ENCODE assay signal across 1 cellular context in the genomic region with DNA sequence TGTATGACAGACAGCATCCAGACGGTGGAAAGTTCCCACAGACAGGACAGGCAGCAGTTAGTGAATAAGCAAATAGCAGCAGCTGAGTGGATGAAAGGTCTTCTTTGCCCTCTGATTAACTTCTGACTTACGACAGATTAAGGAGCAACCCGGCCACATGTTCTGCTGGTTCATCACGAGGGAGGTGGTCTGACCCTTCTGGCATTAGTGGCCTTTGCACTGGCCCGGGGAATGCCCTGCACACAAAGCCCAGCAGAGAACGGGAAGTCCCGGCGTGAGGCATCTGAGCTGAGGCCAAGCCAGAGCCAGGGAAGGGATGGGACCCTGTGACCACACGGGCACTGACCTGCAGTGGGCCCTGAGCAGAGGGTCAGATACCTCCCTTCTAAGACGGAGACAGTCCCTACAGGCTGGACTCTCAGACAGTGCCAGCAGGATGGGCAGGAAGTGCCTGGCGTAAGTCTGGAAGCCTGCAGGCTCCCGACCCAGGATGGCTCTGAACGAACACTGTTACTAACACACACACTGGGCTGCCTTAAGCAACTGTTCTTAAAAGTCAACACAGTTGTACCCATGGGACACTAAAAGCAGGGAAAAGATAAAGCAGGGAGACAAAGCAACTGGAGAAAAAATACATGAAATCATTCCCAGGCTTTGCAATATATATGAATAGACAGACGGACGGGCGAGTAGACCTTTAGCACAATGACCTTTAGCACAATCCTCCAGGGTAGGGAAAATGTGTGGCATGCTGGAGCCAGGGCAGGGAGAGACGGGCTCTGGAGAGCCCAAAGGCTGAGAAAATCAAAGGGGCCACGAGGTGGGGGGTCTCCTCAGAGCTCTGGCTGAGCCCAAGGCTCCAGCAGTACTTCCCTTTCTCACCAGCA.
TF ChIP-seq lines count a peak whose summit lies in the region.

No MANE protein-coding gene starts in this region.

TF ChIP-seq in HepG2, 621 proteins besides CTCF, POLR2A, EP300 and RAD21 (continued from another document and continues in another):
- TF ChIP-seq, protein P1, sequence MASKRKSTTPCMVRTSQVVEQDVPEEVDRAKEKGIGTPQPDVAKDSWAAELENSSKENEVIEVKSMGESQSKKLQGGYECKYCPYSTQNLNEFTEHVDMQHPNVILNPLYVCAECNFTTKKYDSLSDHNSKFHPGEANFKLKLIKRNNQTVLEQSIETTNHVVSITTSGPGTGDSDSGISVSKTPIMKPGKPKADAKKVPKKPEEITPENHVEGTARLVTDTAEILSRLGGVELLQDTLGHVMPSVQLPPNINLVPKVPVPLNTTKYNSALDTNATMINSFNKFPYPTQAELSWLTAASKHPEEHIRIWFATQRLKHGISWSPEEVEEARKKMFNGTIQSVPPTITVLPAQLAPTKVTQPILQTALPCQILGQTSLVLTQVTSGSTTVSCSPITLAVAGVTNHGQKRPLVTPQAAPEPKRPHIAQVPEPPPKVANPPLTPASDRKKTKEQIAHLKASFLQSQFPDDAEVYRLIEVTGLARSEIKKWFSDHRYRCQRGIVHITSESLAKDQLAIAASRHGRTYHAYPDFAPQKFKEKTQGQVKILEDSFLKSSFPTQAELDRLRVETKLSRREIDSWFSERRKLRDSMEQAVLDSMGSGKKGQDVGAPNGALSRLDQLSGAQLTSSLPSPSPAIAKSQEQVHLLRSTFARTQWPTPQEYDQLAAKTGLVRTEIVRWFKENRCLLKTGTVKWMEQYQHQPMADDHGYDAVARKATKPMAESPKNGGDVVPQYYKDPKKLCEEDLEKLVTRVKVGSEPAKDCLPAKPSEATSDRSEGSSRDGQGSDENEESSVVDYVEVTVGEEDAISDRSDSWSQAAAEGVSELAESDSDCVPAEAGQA (IDR thresholded peaks at IDR 0.05; ENCODE audit: low read depth), result peak; percentile 30; the same call in 1 of the 2 replicates
- TF ChIP-seq, protein P1 (CRISPR knock-in tag; IDR thresholded peaks at IDR 0.05; ENCODE audit: borderline replicate concordance), result no peak
- TF ChIP-seq PLRG1 (conservative IDR thresholded peaks at IDR 0.05) (no peak), RFX3 (CRISPR knock-in tag; IDR thresholded peaks at IDR 0.05) (no peak), ZNF629 (CRISPR knock-in tag; conservative IDR thresholded peaks at IDR 0.05) (peak; percentile 20; the same call in 1 of the 2 replicates), GTF2F1 (IDR thresholded peaks at IDR 0.05; ENCODE audit: low read length) (0 out of 2 replicates have a peak, but pooled peaks have one; percentile 14), KLF15 (CRISPR knock-in tag; IDR thresholded peaks at IDR 0.05; ENCODE audit: borderline replicate concordance) (no peak), NR2F2 (IDR thresholded peaks at IDR 0.05; ENCODE audit: borderline replicate concordance, low read depth) (peak; percentile 46), AHR (CRISPR knock-in tag; IDR thresholded peaks at IDR 0.05) (no peak), ZFP90 (CRISPR knock-in tag; IDR thresholded peaks at IDR 0.05; ENCODE audit: borderline replicate concordance) (no peak), ZNF274 (CRISPR knock-in tag; IDR thresholded peaks at IDR 0.05) (0 out of 2 replicates have a peak, but pooled peaks have one; percentile 46), TGIF2 (CRISPR knock-in tag; IDR thresholded peaks at IDR 0.05) (no peak), ZNF781 (CRISPR knock-in tag; IDR thresholded peaks at IDR 0.05; ENCODE audit: borderline replicate concordance, not compliant biosample characterization) (no peak), MAFF (IDR thresholded peaks at IDR 0.05; ENCODE audit: low read depth, low read length) (peak; percentile 30; the same call in 1 of the 2 replicates), NBN (conservative IDR thresholded peaks at IDR 0.05) (no peak), KLF9 (CRISPR knock-in tag; IDR thresholded peaks at IDR 0.05; ENCODE audit: low read depth) (no peak), SOX13 (IDR thresholded peaks at IDR 0.05) (peak; percentile 37; the same call in 1 of the 2 replicates), SOX13 (CRISPR knock-in tag; conservative IDR thresholded peaks at IDR 0.05 in 1 of 2, IDR thresholded peaks at IDR 0.05 in 1 of 2) (peak in 1 of 2 experiments; percentile 59; a peak in 2 of 4 replicates), PTBP1 (IDR thresholded peaks at IDR 0.05; ENCODE audit: low read depth, low read length, poor library complexity, severe bottlenecking) (no peak), MED1 (CRISPR knock-in tag; IDR thresholded peaks at IDR 0.05) (peak; percentile 57), SKI (IDR thresholded peaks at IDR 0.05; ENCODE audit: partially characterized antibody) (peak; percentile 94), ZNF296 (CRISPR knock-in tag; conservative IDR thresholded peaks at IDR 0.05) (no peak; the same call in 1 of the 2 replicates), TAF1 (CRISPR knock-in tag; IDR thresholded peaks at IDR 0.05) (peak; percentile 52), ZNF496 (CRISPR knock-in tag; IDR thresholded peaks at IDR 0.05; ENCODE audit: insufficient replicate concordance) (no peak), ZKSCAN8 (CRISPR knock-in tag; IDR thresholded peaks at IDR 0.05; ENCODE audit: borderline replicate concordance) (0 out of 2 replicates have a peak, but pooled peaks have one; percentile 21), ZFP36L2 (CRISPR knock-in tag; IDR thresholded peaks at IDR 0.05) (no peak), PITX1 (CRISPR knock-in tag; IDR thresholded peaks at IDR 0.05) (peak; percentile 74), RARA (CRISPR knock-in tag; IDR thresholded peaks at IDR 0.05) (peak; percentile 91), ARNT (IDR thresholded peaks at IDR 0.05) (no peak), DMAP1 (CRISPR knock-in tag; IDR thresholded peaks at IDR 0.05) (peak; percentile 92), NCOA2 (CRISPR knock-in tag; IDR thresholded peaks at IDR 0.05) (peak; percentile 67), ATF7-NPFF (CRISPR knock-in tag; IDR thresholded peaks at IDR 0.05; ENCODE audit: low read depth) (0 out of 2 replicates have a peak, but pooled peaks have one; percentile 56), ZNF20 (CRISPR knock-in tag; IDR thresholded peaks at IDR 0.05) (no peak), GABPA (IDR thresholded peaks at IDR 0.05; ENCODE audit: low read depth, low read length) (no peak), GABPA (CRISPR knock-in tag; IDR thresholded peaks at IDR 0.05; ENCODE audit: low read depth) (no peak), KLF11 (CRISPR knock-in tag; IDR thresholded peaks at IDR 0.05) (0 out of 2 replicates have a peak, but pooled peaks have one; percentile 21), HOXA5 (CRISPR knock-in tag; IDR thresholded peaks at IDR 0.05) (no peak), XRCC5 (optimal IDR thresholded peaks at IDR 0.05; ENCODE audit: low read length) (peak; percentile 41), ZNF383 (CRISPR knock-in tag; IDR thresholded peaks at IDR 0.05; ENCODE audit: borderline replicate concordance) (no peak), HNF4A (CRISPR knock-in tag; IDR thresholded peaks at IDR 0.05) (peak; percentile 95)
- TF ChIP-seq, protein P2, sequence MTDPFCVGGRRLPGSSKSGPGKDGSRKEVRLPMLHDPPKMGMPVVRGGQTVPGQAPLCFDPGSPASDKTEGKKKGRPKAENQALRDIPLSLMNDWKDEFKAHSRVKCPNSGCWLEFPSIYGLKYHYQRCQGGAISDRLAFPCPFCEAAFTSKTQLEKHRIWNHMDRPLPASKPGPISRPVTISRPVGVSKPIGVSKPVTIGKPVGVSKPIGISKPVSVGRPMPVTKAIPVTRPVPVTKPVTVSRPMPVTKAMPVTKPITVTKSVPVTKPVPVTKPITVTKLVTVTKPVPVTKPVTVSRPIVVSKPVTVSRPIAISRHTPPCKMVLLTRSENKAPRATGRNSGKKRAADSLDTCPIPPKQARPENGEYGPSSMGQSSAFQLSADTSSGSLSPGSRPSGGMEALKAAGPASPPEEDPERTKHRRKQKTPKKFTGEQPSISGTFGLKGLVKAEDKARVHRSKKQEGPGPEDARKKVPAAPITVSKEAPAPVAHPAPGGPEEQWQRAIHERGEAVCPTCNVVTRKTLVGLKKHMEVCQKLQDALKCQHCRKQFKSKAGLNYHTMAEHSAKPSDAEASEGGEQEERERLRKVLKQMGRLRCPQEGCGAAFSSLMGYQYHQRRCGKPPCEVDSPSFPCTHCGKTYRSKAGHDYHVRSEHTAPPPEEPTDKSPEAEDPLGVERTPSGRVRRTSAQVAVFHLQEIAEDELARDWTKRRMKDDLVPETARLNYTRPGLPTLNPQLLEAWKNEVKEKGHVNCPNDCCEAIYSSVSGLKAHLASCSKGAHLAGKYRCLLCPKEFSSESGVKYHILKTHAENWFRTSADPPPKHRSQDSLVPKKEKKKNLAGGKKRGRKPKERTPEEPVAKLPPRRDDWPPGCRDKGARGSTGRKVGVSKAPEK (CRISPR knock-in tag; IDR thresholded peaks at IDR 0.05; ENCODE audit: borderline replicate concordance), result peak; percentile 91; the same call in 1 of the 2 replicates
- TF ChIP-seq, protein P3, sequence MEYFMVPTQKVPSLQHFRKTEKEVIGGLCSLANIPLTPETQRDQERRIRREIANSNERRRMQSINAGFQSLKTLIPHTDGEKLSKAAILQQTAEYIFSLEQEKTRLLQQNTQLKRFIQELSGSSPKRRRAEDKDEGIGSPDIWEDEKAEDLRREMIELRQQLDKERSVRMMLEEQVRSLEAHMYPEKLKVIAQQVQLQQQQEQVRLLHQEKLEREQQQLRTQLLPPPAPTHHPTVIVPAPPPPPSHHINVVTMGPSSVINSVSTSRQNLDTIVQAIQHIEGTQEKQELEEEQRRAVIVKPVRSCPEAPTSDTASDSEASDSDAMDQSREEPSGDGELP (IDR thresholded peaks at IDR 0.05; ENCODE audit: borderline replicate concordance, low read depth), result peak; percentile 71; the same call in 1 of the 2 replicates
- TF ChIP-seq, protein P4, sequence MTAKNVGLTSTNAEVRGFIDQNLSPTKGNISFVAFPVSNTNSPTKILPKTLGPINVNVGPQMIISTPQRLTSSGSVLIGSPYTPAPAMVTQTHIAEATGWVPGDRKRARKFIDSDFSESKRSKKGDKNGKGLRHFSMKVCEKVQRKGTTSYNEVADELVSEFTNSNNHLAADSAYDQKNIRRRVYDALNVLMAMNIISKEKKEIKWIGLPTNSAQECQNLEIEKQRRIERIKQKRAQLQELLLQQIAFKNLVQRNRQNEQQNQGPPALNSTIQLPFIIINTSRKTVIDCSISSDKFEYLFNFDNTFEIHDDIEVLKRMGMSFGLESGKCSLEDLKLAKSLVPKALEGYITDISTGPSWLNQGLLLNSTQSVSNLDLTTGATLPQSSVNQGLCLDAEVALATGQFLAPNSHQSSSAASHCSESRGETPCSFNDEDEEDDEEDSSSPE (CRISPR knock-in tag; IDR thresholded peaks at IDR 0.05), result 0 out of 2 replicates have a peak, but pooled peaks have one; percentile 53
- TF ChIP-seq, protein P5, sequence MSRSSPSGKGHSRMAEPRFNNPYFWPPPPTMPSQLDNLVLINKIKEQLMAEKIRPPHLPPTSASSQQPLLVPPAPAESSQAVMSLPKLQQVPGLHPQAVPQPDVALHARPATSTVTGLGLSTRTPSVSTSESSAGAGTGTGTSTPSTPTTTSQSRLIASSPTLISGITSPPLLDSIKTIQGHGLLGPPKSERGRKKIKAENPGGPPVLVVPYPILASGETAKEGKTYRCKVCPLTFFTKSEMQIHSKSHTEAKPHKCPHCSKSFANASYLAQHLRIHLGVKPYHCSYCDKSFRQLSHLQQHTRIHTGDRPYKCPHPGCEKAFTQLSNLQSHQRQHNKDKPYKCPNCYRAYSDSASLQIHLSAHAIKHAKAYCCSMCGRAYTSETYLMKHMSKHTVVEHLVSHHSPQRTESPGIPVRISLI (CRISPR knock-in tag; IDR thresholded peaks at IDR 0.05; ENCODE audit: borderline replicate concordance), result no peak
- TF ChIP-seq, protein P6, sequence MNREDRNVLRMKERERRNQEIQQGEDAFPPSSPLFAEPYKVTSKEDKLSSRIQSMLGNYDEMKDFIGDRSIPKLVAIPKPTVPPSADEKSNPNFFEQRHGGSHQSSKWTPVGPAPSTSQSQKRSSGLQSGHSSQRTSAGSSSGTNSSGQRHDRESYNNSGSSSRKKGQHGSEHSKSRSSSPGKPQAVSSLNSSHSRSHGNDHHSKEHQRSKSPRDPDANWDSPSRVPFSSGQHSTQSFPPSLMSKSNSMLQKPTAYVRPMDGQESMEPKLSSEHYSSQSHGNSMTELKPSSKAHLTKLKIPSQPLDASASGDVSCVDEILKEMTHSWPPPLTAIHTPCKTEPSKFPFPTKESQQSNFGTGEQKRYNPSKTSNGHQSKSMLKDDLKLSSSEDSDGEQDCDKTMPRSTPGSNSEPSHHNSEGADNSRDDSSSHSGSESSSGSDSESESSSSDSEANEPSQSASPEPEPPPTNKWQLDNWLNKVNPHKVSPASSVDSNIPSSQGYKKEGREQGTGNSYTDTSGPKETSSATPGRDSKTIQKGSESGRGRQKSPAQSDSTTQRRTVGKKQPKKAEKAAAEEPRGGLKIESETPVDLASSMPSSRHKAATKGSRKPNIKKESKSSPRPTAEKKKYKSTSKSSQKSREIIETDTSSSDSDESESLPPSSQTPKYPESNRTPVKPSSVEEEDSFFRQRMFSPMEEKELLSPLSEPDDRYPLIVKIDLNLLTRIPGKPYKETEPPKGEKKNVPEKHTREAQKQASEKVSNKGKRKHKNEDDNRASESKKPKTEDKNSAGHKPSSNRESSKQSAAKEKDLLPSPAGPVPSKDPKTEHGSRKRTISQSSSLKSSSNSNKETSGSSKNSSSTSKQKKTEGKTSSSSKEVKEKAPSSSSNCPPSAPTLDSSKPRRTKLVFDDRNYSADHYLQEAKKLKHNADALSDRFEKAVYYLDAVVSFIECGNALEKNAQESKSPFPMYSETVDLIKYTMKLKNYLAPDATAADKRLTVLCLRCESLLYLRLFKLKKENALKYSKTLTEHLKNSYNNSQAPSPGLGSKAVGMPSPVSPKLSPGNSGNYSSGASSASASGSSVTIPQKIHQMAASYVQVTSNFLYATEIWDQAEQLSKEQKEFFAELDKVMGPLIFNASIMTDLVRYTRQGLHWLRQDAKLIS (CRISPR knock-in tag; IDR thresholded peaks at IDR 0.05), result no peak
- TF ChIP-seq, protein P7, sequence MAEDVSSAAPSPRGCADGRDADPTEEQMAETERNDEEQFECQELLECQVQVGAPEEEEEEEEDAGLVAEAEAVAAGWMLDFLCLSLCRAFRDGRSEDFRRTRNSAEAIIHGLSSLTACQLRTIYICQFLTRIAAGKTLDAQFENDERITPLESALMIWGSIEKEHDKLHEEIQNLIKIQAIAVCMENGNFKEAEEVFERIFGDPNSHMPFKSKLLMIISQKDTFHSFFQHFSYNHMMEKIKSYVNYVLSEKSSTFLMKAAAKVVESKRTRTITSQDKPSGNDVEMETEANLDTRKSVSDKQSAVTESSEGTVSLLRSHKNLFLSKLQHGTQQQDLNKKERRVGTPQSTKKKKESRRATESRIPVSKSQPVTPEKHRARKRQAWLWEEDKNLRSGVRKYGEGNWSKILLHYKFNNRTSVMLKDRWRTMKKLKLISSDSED (CRISPR knock-in tag; IDR thresholded peaks at IDR 0.05), result no peak
